ENCODE assay signal across 16 cellular contexts in the genomic region with DNA sequence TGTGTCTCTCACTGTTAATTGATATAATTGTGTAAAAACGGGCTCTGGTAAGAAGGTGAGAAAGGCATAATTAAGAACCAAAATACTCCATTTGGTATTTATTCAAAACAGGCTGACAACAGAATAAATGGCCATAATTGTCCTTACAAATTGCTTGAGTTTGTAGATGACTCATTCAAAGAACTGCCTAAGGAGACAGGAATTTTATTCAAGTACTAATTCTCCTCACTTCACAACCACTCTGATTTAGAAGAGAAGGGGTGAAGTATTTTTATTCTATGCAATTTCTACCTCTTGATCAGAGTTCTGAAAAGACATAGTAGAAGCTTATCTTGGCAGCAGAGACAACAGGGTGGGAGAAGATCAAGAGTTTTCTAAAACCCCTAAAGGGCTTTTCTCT. TPM values are rescaled to one million over a fixed set of nuclear protein-coding genes. Genes with fewer than 3 reads are reported as not detected.
DNase-seq lines count a peak whose midpoint lies in the region; FAIRE-seq and TF ChIP-seq lines count a peak whose summit lies in the region.
"Had no signal": no experiment of that assay in that cellular context is flagged by ENCODE, and none has a peak within 500 bp of the region (broad histone marks: within the 10 kb centered on the region; RNA-seq: fewer than 3 reads in every experiment).

No MANE protein-coding gene starts in this region.

- no peak overlapping the region for H3K4me3 ChIP-seq in astrocyte (ENCODE audit: insufficient read depth, low read depth, low read length)
- H3K4me3 ChIP-seq in brain microvascular endothelial cell (ENCODE audit: low read depth, low read length), result no peak overlapping the region
- H3K4me3 ChIP-seq: adrenal gland, coronary artery, lower lobe of right lung had no signal

- H3K9ac ChIP-seq in astrocyte (ENCODE audit: low read length), result no peak overlapping the region

- peaks cover 24% of the 10 kb centered on the region for H3K4me1 Mint-ChIP-seq in astrocyte (ENCODE audit: low read depth, unreplicated experiment)

- TF ChIP-seq CTCF in astrocyte (IDR thresholded peaks at IDR 0.05; ENCODE audit: insufficient read depth, low read depth, low read length) (no peak), brain microvascular endothelial cell (IDR thresholded peaks at IDR 0.05; ENCODE audit: low read depth, low read length, missing control alignments) (no peak)

- DNase-seq in AG08395 (ENCODE audit: low spot score), result peak; percentile 38
- peak; percentile 21 for DNase-seq in HPDE6-E6E7 (ENCODE audit: extremely low spot score)
- DNase-seq in astrocyte (ENCODE audit: low read depth), result peak; percentile 56
- peak; percentile 47 for DNase-seq in iris pigment epithelial cell (ENCODE audit: low read depth)
- no peak for DNase-seq in medulla oblongata (ENCODE audit: extremely low spot score)
- DNase-seq in activated gamma-delta T cell treated with Interleukin-2 at 50 U/mL for 16 hours, result no peak
- no peak for DNase-seq in mesenteric fat pad (ENCODE audit: low spot score)
- no peak for DNase-seq in brain microvascular endothelial cell
- DNase-seq: activated CD4-positive, alpha-beta T cell treated with anti-CD3 and anti-CD28 coated beads, Interleukin-2, amount 50 U/mL, for 48 hours; adrenal gland; GOT3; lower lobe of right lung; NCI-H1092 treated with DMSO at 0.1 percent for 48 hours; stimulated activated CD4-positive, alpha-beta T cell treated with anti-CD3 and anti-CD28 coated beads, Interleukin-1b, Interleukin-23, amount 100 ng/mL, for 48 hours had no signal

- H3K9me3 Mint-ChIP-seq in astrocyte (ENCODE audit: unreplicated experiment), result no peaks in the 10 kb centered on the region

- peaks cover 67% of the 10 kb centered on the region for H3K79me2 ChIP-seq in astrocyte (ENCODE audit: insufficient read depth, low read length)

- H3K36me3 ChIP-seq in astrocyte (ENCODE audit: insufficient read depth, low read length) (no peaks in the 10 kb centered on the region), brain microvascular endothelial cell (replicated peaks) (no peaks in the 10 kb centered on the region)
- H3K36me3 ChIP-seq: adrenal gland, lower lobe of right lung had no signal

- H3K27ac ChIP-seq in astrocyte (ENCODE audit: low read depth, low read length), result peak overlapping the region; percentile 33
- H3K27ac ChIP-seq in brain microvascular endothelial cell, result no peak overlapping the region
- H3K27ac ChIP-seq: adrenal gland, coronary artery, lower lobe of right lung had no signal

- H3K27ac Mint-ChIP-seq in astrocyte (ENCODE audit: unreplicated experiment), result peak overlapping the region; percentile 35
- H3K27ac Mint-ChIP-seq: B cell had no signal

- no peaks in the 10 kb centered on the region for H3K27me3 ChIP-seq in astrocyte (ENCODE audit: insufficient read depth, low read length)
- H3K27me3 ChIP-seq in brain microvascular endothelial cell (replicated peaks), result no peaks in the 10 kb centered on the region
- H3K27me3 ChIP-seq: adrenal gland had no signal

- H3K4me2 ChIP-seq in astrocyte (ENCODE audit: low read length), result peak overlapping the region; percentile 75

- H3K4me3 Mint-ChIP-seq in astrocyte (ENCODE audit: unreplicated experiment), result no peak overlapping the region
- H3K4me3 Mint-ChIP-seq: B cell had no signal

- H3K36me3 Mint-ChIP-seq in astrocyte (ENCODE audit: low read depth, unreplicated experiment), result no peaks in the 10 kb centered on the region

- FAIRE-seq in astrocyte (lab: Jason Lieb, UNC), result peak; percentile 88

- no peaks in the 10 kb centered on the region for H3K9me3 ChIP-seq in astrocyte (ENCODE audit: insufficient read depth, low read depth, low read length)
- H3K9me3 ChIP-seq: adrenal gland, lower lobe of right lung had no signal

- peaks cover 18% of the 10 kb centered on the region for H3K4me1 ChIP-seq in astrocyte (ENCODE audit: insufficient read depth, low read length)
- H3K4me1 ChIP-seq: adrenal gland, lower lobe of right lung had no signal

- H3K27me3 Mint-ChIP-seq in astrocyte (ENCODE audit: low read depth, unreplicated experiment), result no peaks in the 10 kb centered on the region
- H3K27me3 Mint-ChIP-seq: B cell had no signal

- in situ Hi-C loops in brain microvascular endothelial cell (cut with HindIII; ENCODE audit: low pct_ligation_motif_present, low sequenced_read_pairs), result no loop called here

- no peak overlapping the region for H2AFZ ChIP-seq in astrocyte (ENCODE audit: low read depth, low read length)

- peaks cover 12% of the 10 kb centered on the region for H4K20me1 ChIP-seq in astrocyte (ENCODE audit: insufficient read depth, low read length)

RNA-seq across cellular contexts. Expression of a gene that starts 43.1 kb away (rescaled TPM):
- total RNA-seq in astrocyte (20.1 and 24.6 TPM in 2 replicates), mesenteric fat pad (20.0 TPM)

Comparison
In these comparisons a context has a peak if more than half of its experiments do, and no peak if none do; other contexts are left out.
1. DNase-seq: peak in AG08395 (single experiment), HPDE6-E6E7 (single experiment), astrocyte (single experiment) and iris pigment epithelial cell (single experiment); none in medulla oblongata (single experiment), activated gamma-delta T cell treated with Interleukin-2 at 50 U/mL for 16 hours (single experiment), mesenteric fat pad (single experiment) and brain microvascular endothelial cell (single experiment).